ENCODE assay signal across 9 cellular contexts in genomic region chr11:66641834-66642233, GRCh38. TPM values are rescaled to one million over a fixed set of nuclear protein-coding genes. Genes with fewer than 3 reads are reported as not detected.
DNase-seq lines count a peak whose midpoint lies in the region; ATAC-seq and TF ChIP-seq lines count a peak whose summit lies in the region.
"Had no signal": no experiment of that assay in that cellular context is flagged by ENCODE, and none has a peak within 500 bp of the region (broad histone marks: within the 10 kb centered on the region; RNA-seq: fewer than 3 reads in every experiment).

No MANE protein-coding gene starts in this region.

- H3K4me3 Mint-ChIP-seq in CD4-positive, alpha-beta memory T cell, result peak overlapping the region; percentile 43 to 99 (median 89)
- peak overlapping the region; percentile 93 for H3K4me3 Mint-ChIP-seq in chondrocyte (ENCODE audit: unreplicated experiment)

- POLR2A ChIA-PET in CD4-positive, alpha-beta memory T cell (lab: Charles Lee; ENCODE audit: partially characterized antibody), result interaction anchor here (1.3 to 16.9 kb wide), 3 partner anchors 10 to 21 kb away, joined by 4 to 442 read pairs (median 4); partner anchors contain the start of gene RBM14

- intact Hi-C loops in CD4-positive, alpha-beta memory T cell (cut with micrococcal nuclease), result no loop called here

- H3K4me1 ChIP-seq in CD4-positive, alpha-beta memory T cell (ENCODE audit: insufficient read depth, low read length), result peaks cover 83% of the 10 kb centered on the region
- H3K4me1 ChIP-seq in neuron (ENCODE audit: insufficient read depth, low read length), result peaks cover 68% of the 10 kb centered on the region

- H3K9me3 ChIP-seq in CD4-positive, alpha-beta memory T cell (ENCODE audit: control insufficient read depth in 1 of 2, low read length in 2 of 2), result no peaks in the 10 kb centered on the region
- H3K9me3 ChIP-seq in neuron (ENCODE audit: low read length), result peaks cover 3% of the 10 kb centered on the region

- H3K36me3 Mint-ChIP-seq in CD4-positive, alpha-beta memory T cell, result peaks cover 71 to 91% of the 10 kb centered on the region in 2 donors
- H3K36me3 Mint-ChIP-seq in chondrocyte (ENCODE audit: low read depth), result peaks cover 46% of the 10 kb centered on the region

- TF ChIP-seq POLR2A in GM18505 (IDR thresholded peaks at IDR 0.05; ENCODE audit: borderline replicate concordance, extremely low read depth, insufficient read depth, insufficient read length), result no peak

- H3K4me3 ChIP-seq in CD4-positive, alpha-beta memory T cell (ENCODE audit: low read length in 2 of 2), result no peak overlapping the region
- peak overlapping the region; percentile 94 for H3K4me3 ChIP-seq in neuron (ENCODE audit: low read length)

- no peaks in the 10 kb centered on the region for H3K27me3 Mint-ChIP-seq in CD4-positive, alpha-beta memory T cell
- no peaks in the 10 kb centered on the region for H3K27me3 Mint-ChIP-seq in chondrocyte (ENCODE audit: low read depth)

- no peak overlapping the region for H2AFZ ChIP-seq in neuron (ENCODE audit: low read depth, low read length)

- no peak for ATAC-seq in HG02938 (IDR thresholded peaks at IDR 0.05; ENCODE audit: unreplicated experiment)
- no peak for ATAC-seq in GM18505 (IDR thresholded peaks at IDR 0.05; ENCODE audit: unreplicated experiment)

- H3K27me3 ChIP-seq in CD4-positive, alpha-beta memory T cell (ENCODE audit: insufficient read depth, low read length), result no peaks in the 10 kb centered on the region
- H3K27me3 ChIP-seq in neuron (ENCODE audit: insufficient read depth, low read length), result no peaks in the 10 kb centered on the region

- peak overlapping the region; percentile 24 to 99 (median 76) for H3K27ac Mint-ChIP-seq in CD4-positive, alpha-beta memory T cell
- H3K27ac Mint-ChIP-seq in chondrocyte (ENCODE audit: unreplicated experiment), result no peak overlapping the region

- peaks cover 69% of the 10 kb centered on the region for H3K36me3 ChIP-seq in CD4-positive, alpha-beta memory T cell (ENCODE audit: insufficient read depth, low read length)
- H3K36me3 ChIP-seq in neuron (ENCODE audit: insufficient read depth, low read length), result peaks cover 72% of the 10 kb centered on the region

- no peak for TF ChIP-seq CTCF in chondrocyte (IDR thresholded peaks at IDR 0.05)

- peak overlapping the region; percentile 3 for H3K27ac ChIP-seq in CD4-positive, alpha-beta memory T cell (ENCODE audit: low read depth, low read length)

- CTCF ChIA-PET in CD4-positive, alpha-beta memory T cell (lab: Charles Lee; ENCODE audit: partially characterized antibody), result interaction anchor here (1.7 kb wide), 1 partner anchor 37 kb away, joined by 4 read pairs; no protein-coding TSS in a partner anchor

- peaks cover 76 to 100% (median 85%) of the 10 kb centered on the region in 4 donors for H3K4me1 Mint-ChIP-seq in CD4-positive, alpha-beta memory T cell
- H3K4me1 Mint-ChIP-seq in chondrocyte (ENCODE audit: low read depth), result peaks cover 84% of the 10 kb centered on the region

- peaks cover 0 to 7% (median 0%) of the 10 kb centered on the region in 8 donors for H3K9me3 Mint-ChIP-seq in CD4-positive, alpha-beta memory T cell
- H3K9me3 Mint-ChIP-seq in chondrocyte (ENCODE audit: low read depth), result no peaks in the 10 kb centered on the region

- no peak for DNase-seq in CD4-positive, alpha-beta memory T cell
- DNase-seq in NCI-H1105 (lab: John Stamatoyannopoulos, UW) (peak; percentile 5), chondrocyte (ENCODE audit: low spot score) (no peak), OCI-M2 (lab: John Stamatoyannopoulos, UW; ENCODE audit: unreplicated experiment) (no peak)
- DNase-seq in activated CD8-positive, alpha-beta memory T cell treated with anti-CD3 and anti-CD28 coated beads for 24 hours, result no peak
- DNase-seq: activated CD4-positive, alpha-beta T cell treated with anti-CD3 and anti-CD28 coated beads, Interleukin-2, amount 50 U/mL, for 4 hours had no signal

RNA-seq across cellular contexts. Expression of gene RBM4, which starts 3.3 kb away (rescaled TPM):
- 100 to 1,000 TPM; 183 to 189 TPM for total RNA-seq in CD4-positive, alpha-beta memory T cell
- 100 to 1,000 TPM; 213 to 231 TPM for polyA plus RNA-seq in CD4-positive, alpha-beta memory T cell
- 109 to 118 TPM (median 117 TPM) in 3 replicates for total RNA-seq in chondrocyte

RNA-seq across cellular contexts. Expression of gene RBM14, which starts 25.4 kb away (rescaled TPM):
- 100 to 1,000 TPM; 158 to 196 TPM for total RNA-seq in CD4-positive, alpha-beta memory T cell
- 10 to 100 TPM; 66.2 to 78.2 TPM for polyA plus RNA-seq in CD4-positive, alpha-beta memory T cell
- total RNA-seq in chondrocyte, result 43.9 to 65.2 TPM (median 45.6 TPM) in 3 replicates

RNA-seq across cellular contexts. Expression of gene RBM4B, which starts 35.9 kb away (rescaled TPM):
- 10 to 100 TPM; 26.6 to 26.9 TPM for total RNA-seq in CD4-positive, alpha-beta memory T cell
- polyA plus RNA-seq in CD4-positive, alpha-beta memory T cell, result 10 to 100 TPM in 1 of 2 donors, 1 to 10 TPM in 1; 6.3 to 15.4 TPM
- 19.6 to 26.3 TPM (median 22.5 TPM) in 3 replicates for total RNA-seq in chondrocyte

RNA-seq across cellular contexts. Expression of gene CCS, which starts 48.8 kb away (rescaled TPM):
- total RNA-seq in CD4-positive, alpha-beta memory T cell, result 10 to 100 TPM; 61.0 to 61.5 TPM
- polyA plus RNA-seq in CD4-positive, alpha-beta memory T cell, result 10 to 100 TPM; 36.1 to 38.7 TPM
- 31.0 to 34.2 TPM (median 32.3 TPM) in 3 replicates for total RNA-seq in chondrocyte

RNA-seq across cellular contexts. Expression of gene CCDC87, which starts 49.0 kb away (rescaled TPM):
- total RNA-seq in CD4-positive, alpha-beta memory T cell, result not detected
- under 1 TPM in 1 of 2 donors, not detected in 1; 0.34 TPM for polyA plus RNA-seq in CD4-positive, alpha-beta memory T cell
- total RNA-seq in chondrocyte, result 0.23 to 0.32 TPM (median 0.27 TPM) in 3 replicates
